In genomic region chr17:40459646-40460584, GRCh38 we compare ENCODE assay signal across 1 cellular context.
TF ChIP-seq lines count a peak whose summit lies in the region.

No MANE protein-coding gene starts in this region.

TF ChIP-seq in liver, 16 proteins besides CTCF, POLR2A, EP300 and RAD21:
- no peak for TF ChIP-seq ZBTB33 (IDR thresholded peaks at IDR 0.05)
- peak in 1 of 2 donors; percentile 37 for TF ChIP-seq HNF4A (conservative IDR thresholded peaks at IDR 0.05)
- TF ChIP-seq, protein P1, sequence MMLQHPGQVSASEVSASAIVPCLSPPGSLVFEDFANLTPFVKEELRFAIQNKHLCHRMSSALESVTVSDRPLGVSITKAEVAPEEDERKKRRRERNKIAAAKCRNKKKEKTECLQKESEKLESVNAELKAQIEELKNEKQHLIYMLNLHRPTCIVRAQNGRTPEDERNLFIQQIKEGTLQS (IDR thresholded peaks at IDR 0.05) = no peak
- TF ChIP-seq FOXA1 (IDR thresholded peaks at IDR 0.05) = no peak
- no peak for TF ChIP-seq NR2F2 (IDR thresholded peaks at IDR 0.05)
- TF ChIP-seq HNF4G (IDR thresholded peaks at IDR 0.05) = peak; percentile 13
- no peak for TF ChIP-seq FOXA2 (IDR thresholded peaks at IDR 0.05)
- TF ChIP-seq GABPA (IDR thresholded peaks at IDR 0.05 in 1 of 2, conservative IDR thresholded peaks at IDR 0.05 in 1 of 2) = no peak
- no peak for TF ChIP-seq MAX (IDR thresholded peaks at IDR 0.05)
- TF ChIP-seq TAF1 (conservative IDR thresholded peaks at IDR 0.05) = no peak
- TF ChIP-seq RXRA (IDR thresholded peaks at IDR 0.05) = peak in 1 of 2 donors; percentile 10
- peak; percentile 18 for TF ChIP-seq SP1 (IDR thresholded peaks at IDR 0.05)
- TF ChIP-seq, protein P2, sequence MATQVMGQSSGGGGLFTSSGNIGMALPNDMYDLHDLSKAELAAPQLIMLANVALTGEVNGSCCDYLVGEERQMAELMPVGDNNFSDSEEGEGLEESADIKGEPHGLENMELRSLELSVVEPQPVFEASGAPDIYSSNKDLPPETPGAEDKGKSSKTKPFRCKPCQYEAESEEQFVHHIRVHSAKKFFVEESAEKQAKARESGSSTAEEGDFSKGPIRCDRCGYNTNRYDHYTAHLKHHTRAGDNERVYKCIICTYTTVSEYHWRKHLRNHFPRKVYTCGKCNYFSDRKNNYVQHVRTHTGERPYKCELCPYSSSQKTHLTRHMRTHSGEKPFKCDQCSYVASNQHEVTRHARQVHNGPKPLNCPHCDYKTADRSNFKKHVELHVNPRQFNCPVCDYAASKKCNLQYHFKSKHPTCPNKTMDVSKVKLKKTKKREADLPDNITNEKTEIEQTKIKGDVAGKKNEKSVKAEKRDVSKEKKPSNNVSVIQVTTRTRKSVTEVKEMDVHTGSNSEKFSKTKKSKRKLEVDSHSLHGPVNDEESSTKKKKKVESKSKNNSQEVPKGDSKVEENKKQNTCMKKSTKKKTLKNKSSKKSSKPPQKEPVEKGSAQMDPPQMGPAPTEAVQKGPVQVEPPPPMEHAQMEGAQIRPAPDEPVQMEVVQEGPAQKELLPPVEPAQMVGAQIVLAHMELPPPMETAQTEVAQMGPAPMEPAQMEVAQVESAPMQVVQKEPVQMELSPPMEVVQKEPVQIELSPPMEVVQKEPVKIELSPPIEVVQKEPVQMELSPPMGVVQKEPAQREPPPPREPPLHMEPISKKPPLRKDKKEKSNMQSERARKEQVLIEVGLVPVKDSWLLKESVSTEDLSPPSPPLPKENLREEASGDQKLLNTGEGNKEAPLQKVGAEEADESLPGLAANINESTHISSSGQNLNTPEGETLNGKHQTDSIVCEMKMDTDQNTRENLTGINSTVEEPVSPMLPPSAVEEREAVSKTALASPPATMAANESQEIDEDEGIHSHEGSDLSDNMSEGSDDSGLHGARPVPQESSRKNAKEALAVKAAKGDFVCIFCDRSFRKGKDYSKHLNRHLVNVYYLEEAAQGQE (IDR thresholded peaks at IDR 0.05) = no peak
- no peak for TF ChIP-seq YY1 (IDR thresholded peaks at IDR 0.05)
- no peak for TF ChIP-seq EGR1 (IDR thresholded peaks at IDR 0.05; ENCODE audit: low read depth in 2 of 2)
- TF ChIP-seq JUND (IDR thresholded peaks at IDR 0.05) = no peak
